ENCODE assay signal across 1 cellular context in genomic region chr18:74248189-74248975, GRCh38.
TF ChIP-seq lines count a peak whose summit lies in the region.

No MANE protein-coding gene starts in this region.

TF ChIP-seq in GM12878, 131 proteins besides CTCF, POLR2A, EP300 and RAD21 (continued from another document):
- no peak for TF ChIP-seq CUX1 (IDR thresholded peaks at IDR 0.05; ENCODE audit: insufficient replicate concordance, low read depth, low read length)
- TF ChIP-seq TCF3 (IDR thresholded peaks at IDR 0.05; ENCODE audit: borderline replicate concordance, insufficient read depth, low read depth, low read length), result 0 out of 2 replicates have a peak, but pooled peaks have one; percentile 24
- TF ChIP-seq NR2C2 (IDR thresholded peaks at IDR 0.05; ENCODE audit: borderline replicate concordance, control insufficient read depth, insufficient read length, low read depth), result no peak
- no peak for TF ChIP-seq CBX5 (IDR thresholded peaks at IDR 0.05; ENCODE audit: low read depth)
- no peak for TF ChIP-seq MLLT1 (IDR thresholded peaks at IDR 0.05)
- no peak for TF ChIP-seq MTA3 (IDR thresholded peaks at IDR 0.05; ENCODE audit: borderline replicate concordance, low read length)
- no peak for TF ChIP-seq JUND (IDR thresholded peaks at IDR 0.05; ENCODE audit: low read depth, low read length)
- no peak for TF ChIP-seq HSF1 (IDR thresholded peaks at IDR 0.05; ENCODE audit: low read depth, low read length)
- no peak for TF ChIP-seq IRF4 (IDR thresholded peaks at IDR 0.05; ENCODE audit: low read depth, low read length)
- TF ChIP-seq YY1 (IDR thresholded peaks at IDR 0.05; ENCODE audit: low read depth, low read length), result no peak
- no peak for TF ChIP-seq STAT3 (IDR thresholded peaks at IDR 0.05; ENCODE audit: low read depth, low read length)
